ENCODE assay signal across 8 cellular contexts in genomic region chr7:99142727-99143521, GRCh38. TPM values are rescaled to one million over a fixed set of nuclear protein-coding genes. Genes with fewer than 3 reads are reported as not detected.
A peak's percentile ranks its signal among the peaks of the same experiment; 100 is the strongest.
DNase-seq lines count a peak whose midpoint lies in the region; ATAC-seq, FAIRE-seq and TF ChIP-seq lines count a peak whose summit lies in the region.

No MANE protein-coding gene starts in this region.

- H3K27ac Mint-ChIP-seq in T-helper 17 cell (peak overlapping the region; percentile 96), progenitor cell of endocrine pancreas (peak overlapping the region; percentile 80), type B pancreatic cell (peak overlapping the region; percentile 73)

- no peak for TF ChIP-seq CTCF in right atrium auricular region (IDR thresholded peaks at IDR 0.05)
- no peak for TF ChIP-seq CTCF in progenitor cell of endocrine pancreas (IDR thresholded peaks at IDR 0.05; ENCODE audit: unreplicated experiment)
- TF ChIP-seq CTCF in type B pancreatic cell (conservative IDR thresholded peaks at IDR 0.05): no peak

- peak; percentile 27 for FAIRE-seq in A204.1 (lab: Jason Lieb, UNC)

- DNase-seq in NCI-H1436 (lab: John Stamatoyannopoulos, UW) (peak; percentile 96), T-helper 17 cell (peak; percentile 84 to 93 (median 92)), amniotic stem cell (lab: John Stamatoyannopoulos, UW) (peak; percentile 90), right atrium auricular region (ENCODE audit: low spot score) (peak; percentile 92), progenitor cell of endocrine pancreas (ENCODE audit: low spot score, unreplicated experiment) (peak; percentile 90), type B pancreatic cell (ENCODE audit: extremely low spot score, unreplicated experiment) (peak; percentile 91)

- no peaks in the 10 kb centered on the region for H3K27me3 ChIP-seq in right atrium auricular region

- H3K4me1 Mint-ChIP-seq in T-helper 17 cell (peaks cover 36% of the 10 kb centered on the region), progenitor cell of endocrine pancreas (ENCODE audit: low read depth) (peaks cover 37% of the 10 kb centered on the region), type B pancreatic cell (ENCODE audit: unreplicated experiment) (peaks cover 41% of the 10 kb centered on the region)

- H3K36me3 ChIP-seq in right atrium auricular region: no peaks in the 10 kb centered on the region

- H3K4me3 Mint-ChIP-seq in T-helper 17 cell: peak overlapping the region; percentile 95
- H3K4me3 Mint-ChIP-seq in progenitor cell of endocrine pancreas (ENCODE audit: low read depth): peak overlapping the region; percentile 68
- peak overlapping the region; percentile 87 for H3K4me3 Mint-ChIP-seq in type B pancreatic cell

- ATAC-seq in GM19452 (IDR thresholded peaks at IDR 0.05; ENCODE audit: unreplicated experiment) (peak; percentile 19), T-helper 17 cell (peak; percentile 73)

- no peaks in the 10 kb centered on the region for H3K9me3 Mint-ChIP-seq in progenitor cell of endocrine pancreas (ENCODE audit: low read depth)
- no peaks in the 10 kb centered on the region for H3K9me3 Mint-ChIP-seq in type B pancreatic cell

- H3K36me3 Mint-ChIP-seq in T-helper 17 cell (ENCODE audit: low read depth): no peaks in the 10 kb centered on the region
- H3K36me3 Mint-ChIP-seq in progenitor cell of endocrine pancreas (ENCODE audit: insufficient read depth): peaks cover 4% of the 10 kb centered on the region
- H3K36me3 Mint-ChIP-seq in type B pancreatic cell: peaks cover 6% of the 10 kb centered on the region

- H3K4me3 ChIP-seq in right atrium auricular region: peak overlapping the region; percentile 77 to 100

- H3K27me3 Mint-ChIP-seq in T-helper 17 cell: peaks cover 6% of the 10 kb centered on the region
- no peaks in the 10 kb centered on the region for H3K27me3 Mint-ChIP-seq in progenitor cell of endocrine pancreas
- H3K27me3 Mint-ChIP-seq in type B pancreatic cell: no peaks in the 10 kb centered on the region

- H3K4me1 ChIP-seq in right atrium auricular region: peaks cover 0 to 44% of the 10 kb centered on the region in 2 donors

- H3K9me3 ChIP-seq in T-helper 17 cell (ENCODE audit: control insufficient read depth, low read length, poor library complexity, severe bottlenecking) (no peaks in the 10 kb centered on the region), right atrium auricular region (no peaks in the 10 kb centered on the region)

- peak overlapping the region; percentile 94 to 98 for H3K27ac ChIP-seq in right atrium auricular region

RNA-seq across cellular contexts. Expression of gene SMURF1, which starts 1.0 kb away (rescaled TPM):
- total RNA-seq in T-helper 17 cell: 10 to 100 TPM; 30.8 to 39.8 TPM
- total RNA-seq in right atrium auricular region: 10 to 100 TPM in 1 of 2 donors, 1 to 10 TPM in 1; 9.0 to 14.3 TPM
- total RNA-seq in progenitor cell of endocrine pancreas: 31.9 and 32.1 TPM in 2 replicates
- 22.1 and 31.3 TPM in 2 replicates for total RNA-seq in type B pancreatic cell (ENCODE audit: low replicate concordance)

Comparison
In these comparisons a context has a peak if more than half of its experiments do, and no peak if none do; other contexts are left out.
1. Peak in every context shown above with its lines: DNase-seq, ATAC-seq, H3K4me3 ChIP-seq and H3K27ac ChIP-seq.